Comparison of ENCODE assay signal across 8 cellular contexts in genomic region chr7:4172883-4173282, GRCh38.
"Had no signal": no experiment of that assay in that cellular context is flagged by ENCODE, and none has a peak within 500 bp of the region (broad histone marks: within the 10 kb centered on the region; RNA-seq: fewer than 3 reads in every experiment).

No MANE protein-coding gene starts in this region.

- ATAC-seq: HepG2 had no signal

- H3K4me1 Mint-ChIP-seq: IgD-negative memory B cell had no signal

- H3K27ac ChIP-seq: GM23248, HL-60 had no signal

- H3K4me3 ChIP-seq: GM23248 had no signal

- FAIRE-seq: H54, HepG2 had no signal

- H3K9me3 Mint-ChIP-seq: IgD-negative memory B cell had no signal

- H2AFZ ChIP-seq: GM23248 had no signal

- H3K27ac Mint-ChIP-seq: IgD-negative memory B cell had no signal

- H3K4me3 Mint-ChIP-seq: H9, IgD-negative memory B cell had no signal

- DNase-seq: GM23248, GOT3, H9, HCEC 1CT had no signal

- H3K27me3 Mint-ChIP-seq: IgD-negative memory B cell had no signal

- H3K9ac ChIP-seq: GM23248 had no signal
